14 cellular contexts compared by ENCODE assay signal in the genomic region with DNA sequence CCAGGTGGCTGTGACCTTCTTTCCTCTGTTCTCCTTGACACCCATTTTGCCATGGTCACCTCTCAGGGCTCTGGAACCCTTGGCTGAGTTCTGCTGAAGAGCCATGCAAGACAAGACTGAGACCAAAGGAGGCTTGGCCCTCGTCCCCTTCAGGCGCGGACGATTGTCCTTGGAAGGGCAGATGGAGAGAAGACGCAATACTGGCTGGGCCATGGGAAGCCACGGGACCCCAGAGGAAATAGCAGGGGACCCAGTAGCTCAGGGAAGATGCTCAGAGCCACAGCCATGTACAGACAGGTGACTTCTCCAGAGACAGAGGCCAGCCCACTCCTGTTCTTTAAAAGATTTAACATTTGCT.
DNase-seq lines count a peak whose midpoint lies in the region; ATAC-seq and TF ChIP-seq lines count a peak whose summit lies in the region.
"Had no signal": no experiment of that assay in that cellular context is flagged by ENCODE, and none has a peak within 500 bp of the region (broad histone marks: within the 10 kb centered on the region; RNA-seq: fewer than 3 reads in every experiment).

No MANE protein-coding gene starts in this region.

- no peaks in the 10 kb centered on the region for H3K9me3 Mint-ChIP-seq in H9
- H3K9me3 Mint-ChIP-seq in neural progenitor cell: no peaks in the 10 kb centered on the region

- intact Hi-C loops in sigmoid colon (cut with DNase I): no loop called here

- H2AFZ ChIP-seq in H9 (ENCODE audit: low read length): no peak overlapping the region
- no peak overlapping the region for H2AFZ ChIP-seq in neural progenitor cell (replicated peaks)

- H3K27me3 Mint-ChIP-seq in H9 (ENCODE audit: low read depth) (peaks cover 10% of the 10 kb centered on the region), neural progenitor cell (ENCODE audit: insufficient read depth, low read depth) (peaks cover 6% of the 10 kb centered on the region)
- H3K27me3 Mint-ChIP-seq: IgD-negative memory B cell had no signal

- H3K4me3 ChIP-seq in RWPE2 (ENCODE audit: severe bottlenecking) (no peak overlapping the region), sigmoid colon (no peak overlapping the region), neural progenitor cell (no peak overlapping the region)
- H3K4me3 ChIP-seq: BLaER1 treated with 17β-estradiol and CSF1 and Interleukin-3, amounts not matched to agents 10 nM and 100 nM had no signal

- H2AK5ac ChIP-seq in H9 (ENCODE audit: insufficient read length, low read length): no peak overlapping the region

- TF ChIP-seq POLR2A in sigmoid colon (IDR thresholded peaks at IDR 0.05): no peak

- H3K79me2 ChIP-seq in H9 (ENCODE audit: insufficient read depth, low read length): no peaks in the 10 kb centered on the region
- H3K79me2 ChIP-seq in neural progenitor cell (ENCODE audit: low read depth): no peaks in the 10 kb centered on the region

- 0 out of 2 replicates have a peak overlapping the region, but pooled peaks have one; percentile 8 for H3K14ac ChIP-seq in H9 (ENCODE audit: insufficient read depth, low read length)

- no peak overlapping the region for H4K5ac ChIP-seq in H9 (ENCODE audit: insufficient read length, low read depth, low read length)

- TF ChIP-seq CTCF in H9 (conservative IDR thresholded peaks at IDR 0.05): no peak
- TF ChIP-seq CTCF in RWPE2 (IDR thresholded peaks at IDR 0.05; ENCODE audit: poor library complexity, severe bottlenecking): no peak
- no peak for TF ChIP-seq CTCF in sigmoid colon (IDR thresholded peaks at IDR 0.05)
- TF ChIP-seq CTCF in neural progenitor cell (IDR thresholded peaks at IDR 0.05): no peak

- H3K56ac ChIP-seq in H9 (ENCODE audit: insufficient read length, low read depth, low read length): no peak overlapping the region

- peaks cover 12% of the 10 kb centered on the region for H3F3A ChIP-seq in neural progenitor cell (ENCODE audit: low read depth)

- WGBS in H9 (ENCODE audit: extremely low coverage, insufficient read length, low lambda C conversion rate): no CpG with 5 or more reads among the region's 6 CpGs
- WGBS in sigmoid colon, 2 donors: 96% methylated on average over 6 of the region's 6 CpGs

- no peak overlapping the region for H3K9ac ChIP-seq in H9 (ENCODE audit: extremely low read depth, insufficient read length, low read length)
- no peak overlapping the region for H3K9ac ChIP-seq in neural progenitor cell
- H3K9ac ChIP-seq: BLaER1 treated with 17β-estradiol and CSF1 and Interleukin-3, amounts not matched to agents 10 nM and 100 nM had no signal

- DNase-seq in H9 (no peak), RWPE2 (ENCODE audit: low spot score) (peak; percentile 60), mesenteric fat pad (ENCODE audit: low spot score) (peak; percentile 57), sigmoid colon (peak; percentile 28), foreskin melanocyte (no peak), neural progenitor cell (ENCODE audit: low spot score) (no peak)
- DNase-seq: ACHN; CD4-positive, CD25-positive, alpha-beta regulatory T cell; DMS53; GF-D8 had no signal

- no peaks in the 10 kb centered on the region for H3K23me2 ChIP-seq in H9 (ENCODE audit: insufficient read length, low read depth, low read length, poor library complexity, severe bottlenecking)

- no peak overlapping the region for H3T11ph ChIP-seq in H9 (ENCODE audit: low read length)

- no peak overlapping the region for H2BK5ac ChIP-seq in H9 (ENCODE audit: insufficient read length, low read length)

- H3K4me3 Mint-ChIP-seq in H9: no peak overlapping the region; a peak in 1 of 5 replicates
- H3K4me3 Mint-ChIP-seq in neural progenitor cell: no peak overlapping the region
- H3K4me3 Mint-ChIP-seq: CD4-positive, CD25-positive, alpha-beta regulatory T cell; IgD-negative memory B cell had no signal

- H3K4me1 Mint-ChIP-seq in H9 (peaks cover 43 to 50% of the 10 kb centered on the region in 2 experiments), neural progenitor cell (peaks cover 12% of the 10 kb centered on the region)
- H3K4me1 Mint-ChIP-seq: CD4-positive, CD25-positive, alpha-beta regulatory T cell had no signal

- H3K27me3 ChIP-seq in H9 (ENCODE audit: insufficient read depth, low read length): no peaks in the 10 kb centered on the region
- no peaks in the 10 kb centered on the region for H3K27me3 ChIP-seq in RWPE2 (ENCODE audit: insufficient read depth, poor library complexity, severe bottlenecking)
- H3K27me3 ChIP-seq in sigmoid colon: no peaks in the 10 kb centered on the region
- no peaks in the 10 kb centered on the region for H3K27me3 ChIP-seq in neural progenitor cell
- H3K27me3 ChIP-seq: BLaER1 treated with 17β-estradiol and CSF1 and Interleukin-3, amounts not matched to agents 10 nM and 100 nM had no signal

- no peak overlapping the region for H2BK20ac ChIP-seq in H9 (ENCODE audit: low read depth, low read length, poor library complexity, severe bottlenecking)

- peak overlapping the region; percentile 18 for H3K18ac ChIP-seq in H9 (ENCODE audit: insufficient read length, low read depth, low read length)

- H3K4ac ChIP-seq in H9 (ENCODE audit: low read depth, low read length): no peak overlapping the region

- no peak overlapping the region for H2BK120ac ChIP-seq in H9 (ENCODE audit: low read depth, low read length, poor library complexity, severe bottlenecking)

- no peaks in the 10 kb centered on the region for H3K36me3 ChIP-seq in RWPE2 (ENCODE audit: low read depth)
- H3K36me3 ChIP-seq in sigmoid colon: no peaks in the 10 kb centered on the region
- H3K36me3 ChIP-seq in neural progenitor cell: no peaks in the 10 kb centered on the region
- H3K36me3 ChIP-seq: BLaER1 treated with 17β-estradiol and CSF1 and Interleukin-3, amounts not matched to agents 10 nM and 100 nM had no signal

- H3K27ac Mint-ChIP-seq in H9 (peak overlapping the region in 2 of 3 experiments; percentile 30 to 63; a peak in 3 of 7 replicates), neural progenitor cell (no peak overlapping the region)
- H3K27ac Mint-ChIP-seq: CD4-positive, CD25-positive, alpha-beta regulatory T cell; IgD-negative memory B cell had no signal

- H2BK15ac ChIP-seq in H9 (ENCODE audit: low read depth, low read length): no peak overlapping the region

- no peak overlapping the region for H3K23ac ChIP-seq in H9 (ENCODE audit: insufficient read length, low read depth, low read length)

- no peak for ATAC-seq in RWPE2 (ENCODE audit: low read depth)
- ATAC-seq in HG03025 (IDR thresholded peaks at IDR 0.05; ENCODE audit: low FRiP score, unreplicated experiment): no peak

- no peaks in the 10 kb centered on the region for H3K79me1 ChIP-seq in H9 (ENCODE audit: insufficient read depth, low read depth, low read length, poor library complexity, severe bottlenecking)

- H4K91ac ChIP-seq in H9 (ENCODE audit: insufficient read length, low read depth, low read length): no peak overlapping the region

- TF ChIP-seq EP300 in sigmoid colon (IDR thresholded peaks at IDR 0.05): no peak

- H4K20me1 ChIP-seq in H9 (ENCODE audit: control insufficient read depth, insufficient read depth, insufficient read length) (no peaks in the 10 kb centered on the region), neural progenitor cell (ENCODE audit: low read depth) (no peaks in the 10 kb centered on the region)
- H4K20me1 ChIP-seq: BLaER1 treated with 17β-estradiol and CSF1 and Interleukin-3, amounts not matched to agents 10 nM and 100 nM had no signal

- no peaks in the 10 kb centered on the region for H3K9me3 ChIP-seq in H9 (ENCODE audit: control insufficient read depth, low read depth, low read length)
- no peaks in the 10 kb centered on the region for H3K9me3 ChIP-seq in RWPE2 (ENCODE audit: severe bottlenecking)
- no peaks in the 10 kb centered on the region for H3K9me3 ChIP-seq in sigmoid colon
- no peaks in the 10 kb centered on the region for H3K9me3 ChIP-seq in neural progenitor cell (ENCODE audit: low read depth)
- H3K9me3 ChIP-seq: BLaER1 treated with 17β-estradiol and CSF1 and Interleukin-3, amounts not matched to agents 10 nM and 100 nM had no signal

- peak overlapping the region; percentile 15 for H2BK12ac ChIP-seq in H9 (ENCODE audit: insufficient read length, low read depth, low read length)

- H3K27ac ChIP-seq in H9 (ENCODE audit: insufficient read length, low read depth, low read length): no peak overlapping the region
- H3K27ac ChIP-seq in RWPE2 (ENCODE audit: poor library complexity, severe bottlenecking): no peak overlapping the region
- H3K27ac ChIP-seq in sigmoid colon: no peak overlapping the region
- no peak overlapping the region for H3K27ac ChIP-seq in neural progenitor cell
- H3K27ac ChIP-seq: BLaER1 treated with 17β-estradiol and CSF1 and Interleukin-3, amounts not matched to agents 10 nM and 100 nM; HL-60 had no signal

- H3K4me1 ChIP-seq in H9 (ENCODE audit: insufficient read depth, low read length) (peaks cover 5% of the 10 kb centered on the region; the same call in 1 of the 2 replicates), RWPE2 (ENCODE audit: insufficient read depth, poor library complexity, severe bottlenecking) (peaks cover 13% of the 10 kb centered on the region), sigmoid colon (no peaks in the 10 kb centered on the region), neural progenitor cell (peaks cover 12% of the 10 kb centered on the region)

- H4K8ac ChIP-seq in H9 (replicated peaks; ENCODE audit: insufficient read length, low read depth, low read length): no peak overlapping the region

- no peaks in the 10 kb centered on the region for H3K36me3 Mint-ChIP-seq in H9 (ENCODE audit: insufficient read depth in 1 of 3, low read depth in 3 of 3)
- no peaks in the 10 kb centered on the region for H3K36me3 Mint-ChIP-seq in neural progenitor cell
- H3K36me3 Mint-ChIP-seq: CD4-positive, CD25-positive, alpha-beta regulatory T cell; IgD-negative memory B cell had no signal

- H3K4me2 ChIP-seq in H9 (ENCODE audit: insufficient read depth, insufficient read length, low read length): no peak overlapping the region
- no peak overlapping the region for H3K4me2 ChIP-seq in neural progenitor cell
- H3K4me2 ChIP-seq: BLaER1 treated with 17β-estradiol and CSF1 and Interleukin-3, amounts not matched to agents 10 nM and 100 nM had no signal

Comparison
In these comparisons a context has a peak if more than half of its experiments do, and no peak if none do; other contexts are left out.
1. DNase-seq: peak in RWPE2 (single experiment), mesenteric fat pad (single experiment) and sigmoid colon (single experiment); none in H9 (single experiment), foreskin melanocyte (single experiment) and neural progenitor cell (single experiment).